26 cellular contexts compared by ENCODE assay signal in genomic region chr2:17607379-17607778, GRCh38.
"Had no signal": no experiment of that assay in that cellular context is flagged by ENCODE, and none has a peak within 500 bp of the region (broad histone marks: within the 10 kb centered on the region; RNA-seq: fewer than 3 reads in every experiment).

No MANE protein-coding gene starts in this region.

- H3K4me1 Mint-ChIP-seq: activated CD4-positive, alpha-beta memory T cell treated with anti-CD3 and anti-CD28 coated beads, Interleukin-2, amount 10 ng/mL, durations not matched to agents 7 days and 5 days; activated CD4-positive, alpha-beta T cell treated with anti-CD3 and anti-CD28 coated beads, Interleukin-2, amount 10 ng/mL, durations not matched to agents 7 days and 5 days; central memory CD8-positive, alpha-beta T cell had no signal

- H3K27me3 Mint-ChIP-seq: activated CD4-positive, alpha-beta memory T cell treated with anti-CD3 and anti-CD28 coated beads, Interleukin-2, amount 10 ng/mL, durations not matched to agents 7 days and 5 days; activated T-cell treated with anti-CD3 and anti-CD28 coated beads, Interleukin-2, amount 50 U/mL, for 24 hours had no signal

- H3K36me3 ChIP-seq: brain microvascular endothelial cell, esophagus squamous epithelium, gastroesophageal sphincter had no signal

- H3K9me3 ChIP-seq: esophagus squamous epithelium, gastroesophageal sphincter had no signal

- H3K4me3 ChIP-seq: esophagus squamous epithelium, gastroesophageal sphincter had no signal

- H3K4me1 ChIP-seq: gastroesophageal sphincter had no signal

- DNase-seq: activated CD4-positive, alpha-beta memory T cell treated with anti-CD3 and anti-CD28 coated beads, Interleukin-2, amount 10 ng/mL, durations not matched to agents 7 days and 5 days; activated CD4-positive, alpha-beta T cell treated with anti-CD3 and anti-CD28 coated beads for 1 hour; activated CD4-positive, alpha-beta T cell treated with anti-CD3 and anti-CD28 coated beads for 4 hours; activated CD4-positive, alpha-beta T cell treated with anti-CD3 and anti-CD28 coated beads, Interleukin-2, amount 10 ng/mL, durations not matched to agents 7 days and 5 days; activated CD4-positive, alpha-beta T cell treated with anti-CD3 and anti-CD28 coated beads, Interleukin-2, amount 50 U/mL, for 4 hours; activated CD8-positive, alpha-beta memory T cell treated with anti-CD3 and anti-CD28 coated beads, Interleukin-2, amount 50 U/mL, for 48 hours; activated gamma-delta T cell treated with Interleukin-2 at 50 U/mL for 16 hours; activated naive CD4-positive, alpha-beta T cell treated with anti-CD3 and anti-CD28 coated beads, Interleukin-2, amount 50 U/mL, for 16 hours; activated naive CD4-positive, alpha-beta T cell treated with Interleukin-2 at 50 U/mL for 16 hours; activated T-cell treated with anti-CD3 and anti-CD28 coated beads for 4 hours; activated T-cell treated with anti-CD3 and anti-CD28 coated beads, Interleukin-2, amount 50 U/mL, for 24 hours; activated T-cell treated with anti-CD3 and anti-CD28 coated beads, Interleukin-2, amount 50 U/mL, for 72 hours; amniotic stem cell; anterior cingulate cortex; brain microvascular endothelial cell; cortex of kidney; dermis blood vessel endothelial cell; effector CD4-positive, alpha-beta T cell; effector memory CD8-positive, alpha-beta T cell; esophagus squamous epithelium; foreskin melanocyte; T-helper 2 cell had no signal

- H3K27me3 ChIP-seq: brain microvascular endothelial cell, esophagus squamous epithelium, gastroesophageal sphincter had no signal

- H3K36me3 Mint-ChIP-seq: activated naive CD8-positive, alpha-beta T cell had no signal

- H3K9me3 Mint-ChIP-seq: activated CD4-positive, alpha-beta memory T cell treated with anti-CD3 and anti-CD28 coated beads, Interleukin-2, amount 10 ng/mL, durations not matched to agents 7 days and 5 days; activated CD4-positive, alpha-beta T cell treated with anti-CD3 and anti-CD28 coated beads, Interleukin-2, amount 10 ng/mL, durations not matched to agents 7 days and 5 days; activated T-cell treated with anti-CD3 and anti-CD28 coated beads, Interleukin-2, amount 50 U/mL, for 24 hours; central memory CD8-positive, alpha-beta T cell; effector memory CD8-positive, alpha-beta T cell had no signal

- H3K4me3 Mint-ChIP-seq: activated CD4-positive, alpha-beta memory T cell treated with anti-CD3 and anti-CD28 coated beads, Interleukin-2, amount 10 ng/mL, durations not matched to agents 7 days and 5 days; activated CD4-positive, alpha-beta T cell treated with anti-CD3 and anti-CD28 coated beads, Interleukin-2, amount 10 ng/mL, durations not matched to agents 7 days and 5 days; activated naive CD8-positive, alpha-beta T cell; activated T-cell treated with anti-CD3 and anti-CD28 coated beads, Interleukin-2, amount 50 U/mL, for 24 hours; activated T-cell treated with anti-CD3 and anti-CD28 coated beads, Interleukin-2, amount 50 U/mL, for 72 hours; central memory CD8-positive, alpha-beta T cell; effector memory CD8-positive, alpha-beta T cell had no signal

- H3K27ac Mint-ChIP-seq: activated CD4-positive, alpha-beta memory T cell treated with anti-CD3 and anti-CD28 coated beads, Interleukin-2, amount 10 ng/mL, durations not matched to agents 7 days and 5 days; activated CD4-positive, alpha-beta T cell treated with anti-CD3 and anti-CD28 coated beads, Interleukin-2, amount 10 ng/mL, durations not matched to agents 7 days and 5 days; activated naive CD8-positive, alpha-beta T cell; activated T-cell treated with anti-CD3 and anti-CD28 coated beads, Interleukin-2, amount 50 U/mL, for 24 hours; activated T-cell treated with anti-CD3 and anti-CD28 coated beads, Interleukin-2, amount 50 U/mL, for 72 hours; effector memory CD8-positive, alpha-beta T cell had no signal

- H3K27ac ChIP-seq: brain microvascular endothelial cell, epithelial cell of prostate, esophagus squamous epithelium, gastroesophageal sphincter had no signal

- ATAC-seq: activated T-cell treated with anti-CD3 and anti-CD28 coated beads, Interleukin-2, amount 50 U/mL, for 72 hours; effector memory CD8-positive, alpha-beta T cell; gastroesophageal sphincter had no signal
